ENCODE assay signal across 1 cellular context in the genomic region with DNA sequence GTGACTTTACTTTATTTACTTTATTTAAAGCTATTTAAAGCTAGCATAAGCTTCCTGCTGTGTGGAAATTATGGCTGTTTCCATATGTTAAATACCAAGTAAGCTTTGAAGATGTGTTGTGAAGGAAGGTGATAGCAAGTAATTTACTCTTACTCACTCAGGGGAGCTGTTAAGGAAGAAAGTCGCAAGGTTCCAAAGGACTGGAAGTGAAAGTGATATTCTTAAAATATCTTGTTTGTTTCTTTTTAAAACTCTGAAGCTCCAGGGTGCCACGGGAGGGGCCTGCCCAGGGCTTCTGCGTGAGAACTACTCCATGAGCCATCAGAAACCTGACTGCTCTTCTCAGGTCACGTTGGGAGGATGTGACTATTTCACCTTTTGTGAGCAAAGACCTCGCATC.
TF ChIP-seq lines count a peak whose summit lies in the region.

No MANE protein-coding gene starts in this region.

TF ChIP-seq in endothelial cell of umbilical vein, 7 proteins besides CTCF, POLR2A, EP300 and RAD21:
- TF ChIP-seq GATA2 (IDR thresholded peaks at IDR 0.05; ENCODE audit: insufficient read depth, insufficient read length, low read depth, low read length) (no peak), MYC (IDR thresholded peaks at IDR 0.05; ENCODE audit: low read depth, low read length) (no peak), POLR2AphosphoS5 (IDR thresholded peaks at IDR 0.05; ENCODE audit: insufficient read depth, low read depth, low read length) (no peak), EZH2 (IDR thresholded peaks at IDR 0.05; ENCODE audit: borderline replicate concordance, low read depth, low read length, severe bottlenecking) (no peak), MAX (IDR thresholded peaks at IDR 0.05; ENCODE audit: insufficient read depth, insufficient read length) (no peak), JUN (IDR thresholded peaks at IDR 0.05; ENCODE audit: borderline replicate concordance, insufficient read depth, insufficient read length, low read depth) (no peak), FOS (IDR thresholded peaks at IDR 0.05; ENCODE audit: borderline replicate concordance, insufficient read depth, low read length) (no peak)
